In genomic region chr6:170552765-170553685, GRCh38 we compare ENCODE assay signal across 8 cellular contexts. TPM values are rescaled to one million over a fixed set of nuclear protein-coding genes. Genes with fewer than 3 reads are reported as not detected.
A peak's percentile ranks its signal among the peaks of the same experiment; 100 is the strongest.
DNase-seq lines count a peak whose midpoint lies in the region; ATAC-seq, FAIRE-seq and TF ChIP-seq lines count a peak whose summit lies in the region.

Gene PSMB1, minus strand, starts transcription at chr6:170553307. Its CDS starts 65 bp downstream, at chr6:170553242.

- no peaks in the 10 kb centered on the region for H3K27me3 Mint-ChIP-seq in mesothelial cell of epicardium (ENCODE audit: low read depth)

- H3K36me3 ChIP-seq in HUES6 (ENCODE audit: control insufficient read depth, insufficient read depth, low read length) (peaks cover 31% of the 10 kb centered on the region), OCI-LY1 (ENCODE audit: insufficient read depth, low read length) (peaks cover 47% of the 10 kb centered on the region), endothelial cell of umbilical vein (ENCODE audit: control insufficient read depth in 2 of 2, extremely low read depth in 1 of 2, insufficient read depth in 2 of 2, low read length in 2 of 2) (peaks cover 1 to 3% of the 10 kb centered on the region in 2 experiments)

- TF ChIP-seq CTCF in OCI-LY1 (IDR thresholded peaks at IDR 0.05; ENCODE audit: low read length) (no peak), endothelial cell of umbilical vein (IDR thresholded peaks at IDR 0.05; ENCODE audit: extremely low read depth in 1 of 2, insufficient read depth in 1 of 2, low read depth in 1 of 2, low read length in 2 of 2) (no peak), mesothelial cell of epicardium (IDR thresholded peaks at IDR 0.05; ENCODE audit: unreplicated experiment) (no peak)

- ATAC-seq in GM21423 (IDR thresholded peaks at IDR 0.05; ENCODE audit: unreplicated experiment), result peak; percentile 55

- H4K20me1 ChIP-seq in OCI-LY1 (ENCODE audit: insufficient read depth, low read length), result 0 out of 2 replicates have a peak, but pooled peaks cover 5% of the 10 kb centered on the region
- peaks cover 2% of the 10 kb centered on the region for H4K20me1 ChIP-seq in endothelial cell of umbilical vein (replicated peaks; ENCODE audit: control insufficient read depth, extremely low read depth, insufficient read depth, low read length)

- peaks cover 2% of the 10 kb centered on the region for H3K36me3 Mint-ChIP-seq in mesothelial cell of epicardium

- H3K9me3 ChIP-seq in HUES6 (ENCODE audit: control insufficient read depth, insufficient read depth, low read depth, low read length), result no peaks in the 10 kb centered on the region
- H3K9me3 ChIP-seq in OCI-LY1 (ENCODE audit: low read length), result no peaks in the 10 kb centered on the region
- H3K9me3 ChIP-seq in endothelial cell of umbilical vein (replicated peaks; ENCODE audit: control insufficient read depth, insufficient read depth, low read length), result no peaks in the 10 kb centered on the region

- TF ChIP-seq POLR2A in endothelial cell of umbilical vein (IDR thresholded peaks at IDR 0.05; ENCODE audit: low read depth, low read length), result peak; percentile 95

- CTCF ChIA-PET in endothelial cell of umbilical vein (lab: Charles Lee), result interaction anchor here (1.9 kb wide), 1 partner anchor 23 kb away, joined by 6 read pairs; no protein-coding TSS in a partner anchor

- in situ Hi-C loops in Caki2 (cut with HindIII; ENCODE audit: low pct_unique_long_range_greater_than_20kb, low sequenced_read_pairs), result no loop called here

- H3F3A ChIP-seq in OCI-LY1 (ENCODE audit: insufficient read depth, low read length), result no peaks in the 10 kb centered on the region

- H2AFZ ChIP-seq in OCI-LY1 (ENCODE audit: low read length) (peak within 1 kb of the TSS; percentile 98), endothelial cell of umbilical vein (ENCODE audit: low read depth, low read length) (peak within 1 kb of the TSS; percentile 53)

- dilution Hi-C loops in endothelial cell of umbilical vein (cut with MboI; ENCODE audit: extremely low pct_ligation_motif_present, low sequenced_read_pairs), result no loop called here

- no peaks in the 10 kb centered on the region for H3K9me3 Mint-ChIP-seq in mesothelial cell of epicardium

- H3K27me3 ChIP-seq in HUES6 (ENCODE audit: control insufficient read depth, insufficient read depth, low read length) (no peaks in the 10 kb centered on the region), OCI-LY1 (ENCODE audit: insufficient read depth, low read length) (no peaks in the 10 kb centered on the region), endothelial cell of umbilical vein (ENCODE audit: control insufficient read depth in 2 of 2, insufficient read depth in 2 of 2, low read length in 2 of 2) (no peaks in the 10 kb centered on the region)

- H3K79me2 ChIP-seq in OCI-LY1 (ENCODE audit: insufficient read depth, low read length) (peaks cover 77% of the 10 kb centered on the region), endothelial cell of umbilical vein (ENCODE audit: control insufficient read depth, insufficient read depth, low read length) (peaks cover 77% of the 10 kb centered on the region)

- H3K4me1 Mint-ChIP-seq in mesothelial cell of epicardium, result peaks cover 16% of the 10 kb centered on the region

- H3K4me2 ChIP-seq in OCI-LY1 (ENCODE audit: low read length), result peak within 1 kb of the TSS; percentile 95
- H3K4me2 ChIP-seq in endothelial cell of umbilical vein (ENCODE audit: insufficient read depth, low read length), result peak within 1 kb of the TSS; percentile 91

- no peak within 1 kb of the TSS for H3K27ac Mint-ChIP-seq in mesothelial cell of epicardium

- POLR2A ChIA-PET in endothelial cell of umbilical vein (lab: Charles Lee), result interaction anchor here (1.1 kb wide), 1 partner anchor 31 kb away, joined by 4 read pairs; the partner anchor contains the start of gene PDCD2

- no peaks in the 10 kb centered on the region for H3K9me1 ChIP-seq in endothelial cell of umbilical vein (replicated peaks; ENCODE audit: control insufficient read depth, extremely low read depth, insufficient read depth, low read length)

- H3K27ac ChIP-seq in HUES6 (ENCODE audit: low read depth, low read length) (peak within 1 kb of the TSS; percentile 91), OCI-LY1 (ENCODE audit: low read depth, low read length, poor library complexity, severe bottlenecking) (peak within 1 kb of the TSS; percentile 90), endothelial cell of umbilical vein (ENCODE audit: insufficient read depth, low read depth, low read length) (peak within 1 kb of the TSS; percentile 84)

- intact Hi-C loops in endothelial cell of umbilical vein (cut with micrococcal nuclease), result loop anchor here (1.0 kb wide), 2 partner anchors 828 to 883 kb away; no protein-coding TSS in a partner anchor

- DNase-seq in Caki2 (ENCODE audit: low read depth), result peak; percentile 89
- peak; percentile 77 for DNase-seq in activated CD8-positive, alpha-beta memory T cell treated with anti-CD3 and anti-CD28 coated beads, Interleukin-2, amount 50 U/mL, for 4 hours
- DNase-seq in endothelial cell of umbilical vein (ENCODE audit: low read depth, low spot score), result peak; percentile 94
- peak; percentile 75 to 83 for DNase-seq in mesothelial cell of epicardium (ENCODE audit: low spot score in 2 of 2, unreplicated experiment in 2 of 2)
- DNase-seq in stimulated activated CD8-positive, alpha-beta memory T cell treated with anti-CD3 and anti-CD28 coated beads, Interleukin-15, amount 100 ng/mL, for 48 hours (ENCODE audit: low read depth in 2 of 2), result peak; percentile 75 to 83

- H3K9ac ChIP-seq in HUES6 (ENCODE audit: low read length), result peak within 1 kb of the TSS; percentile 97
- H3K9ac ChIP-seq in OCI-LY1 (ENCODE audit: low read length), result peak within 1 kb of the TSS; percentile 88
- peak within 1 kb of the TSS; percentile 89 for H3K9ac ChIP-seq in endothelial cell of umbilical vein (replicated peaks; ENCODE audit: extremely low read depth, insufficient read depth, low read length)

- H3K9me2 ChIP-seq in OCI-LY1 (ENCODE audit: low read depth, low read length), result no peaks in the 10 kb centered on the region

- H3K4me1 ChIP-seq in HUES6 (ENCODE audit: control insufficient read depth, insufficient read depth, low read length), result peaks cover 16% of the 10 kb centered on the region
- peaks cover 46% of the 10 kb centered on the region for H3K4me1 ChIP-seq in OCI-LY1 (ENCODE audit: insufficient read depth, low read length, severe bottlenecking)
- peaks cover 22% of the 10 kb centered on the region for H3K4me1 ChIP-seq in endothelial cell of umbilical vein (ENCODE audit: control insufficient read depth, extremely low read depth, insufficient read depth, low read length)

- TSS peak; percentile 48 for BruUV-seq in endothelial cell of umbilical vein (replicated peaks; lab: Mats Ljungman, UMichigan)

- H3K4me3 ChIP-seq in HUES6 (ENCODE audit: low read depth, low read length), result peak within 1 kb of the TSS; percentile 91
- H3K4me3 ChIP-seq in OCI-LY1 (ENCODE audit: low read depth, low read length, poor library complexity, severe bottlenecking), result peak within 1 kb of the TSS; percentile 83
- peak within 1 kb of the TSS; percentile 51 to 89 (median 76) for H3K4me3 ChIP-seq in endothelial cell of umbilical vein (replicated peaks in 1 of 3; ENCODE audit: insufficient read depth in 1 of 3, low read depth in 1 of 3, low read length in 3 of 3)

- H3K4me3 Mint-ChIP-seq in mesothelial cell of epicardium, result no peak within 1 kb of the TSS

- FAIRE-seq in endothelial cell of umbilical vein (lab: Jason Lieb, UNC), result peak; percentile 95

TF ChIP-seq in endothelial cell of umbilical vein, 7 proteins besides CTCF, POLR2A, EP300 and RAD21:
- TF ChIP-seq GATA2 (IDR thresholded peaks at IDR 0.05; ENCODE audit: insufficient read depth, insufficient read length, low read depth, low read length) (no peak), POLR2AphosphoS5 (IDR thresholded peaks at IDR 0.05; ENCODE audit: insufficient read depth, low read depth, low read length) (peak; percentile 94)

RNA-seq across cellular contexts. Expression of gene PSMB1, which starts in this region (rescaled TPM):
- total RNA-seq in Caki2 (2014; rRNA removed; shearing (Covaris generic); ENCODE audit: low replicate concordance), result 776 and 923 TPM in 2 replicates
- total RNA-seq in endothelial cell of umbilical vein (182 and 198 TPM in 2 replicates), mesothelial cell of epicardium (137 to 142 TPM (median 140 TPM) in 3 replicates)
- 471 and 560 TPM in 2 replicates for polyA plus RNA-seq in endothelial cell of umbilical vein
- polyA plus RNA-seq in endothelial cell of umbilical vein (2011; cell fraction: cytosol; rRNA removed), result 524 and 562 TPM in 2 replicates
- 249 and 250 TPM in 2 replicates for polyA plus RNA-seq in endothelial cell of umbilical vein (2011; cell fraction: nucleus; rRNA removed)
- 252 and 349 TPM in 2 replicates for polyA plus RNA-seq in endothelial cell of umbilical vein (2012)
- 228 and 247 TPM in 2 replicates for polyA minus RNA-seq in endothelial cell of umbilical vein
- 86.5 TPM for polyA minus RNA-seq in endothelial cell of umbilical vein (2011; cell fraction: cytosol; rRNA and poly(A)+ RNA removed)
- 41.6 and 56.5 TPM in 2 replicates for polyA minus RNA-seq in endothelial cell of umbilical vein (2011; cell fraction: nucleus; rRNA and poly(A)+ RNA removed)

Comparison
In these comparisons a context has a peak if more than half of its experiments do, and no peak if none do; other contexts are left out.
1. Peak in every context shown above with its lines: DNase-seq, ATAC-seq, H3K4me3 ChIP-seq and H3K27ac ChIP-seq.